In genomic region chr6:166317261-166318212, GRCh38 we compare ENCODE assay signal across 27 cellular contexts. TPM values are rescaled to one million over a fixed set of nuclear protein-coding genes. Genes with fewer than 3 reads are reported as not detected.
A peak's percentile ranks its signal among the peaks of the same experiment; 100 is the strongest.
DNase-seq lines count a peak whose midpoint lies in the region; ATAC-seq, FAIRE-seq and TF ChIP-seq lines count a peak whose summit lies in the region.
"Had no signal": no experiment of that assay in that cellular context is flagged by ENCODE, and none has a peak within 500 bp of the region (broad histone marks: within the 10 kb centered on the region; RNA-seq: fewer than 3 reads in every experiment).

No MANE protein-coding gene starts in this region.

- H3K9me3 Mint-ChIP-seq in nephron progenitor cell = no peaks in the 10 kb centered on the region
- H3K9me3 Mint-ChIP-seq: activated T-helper 17 cell treated with anti-CD3 and anti-CD28 coated beads, Interleukin-2, amount 50 U/mL, for 72 hours had no signal

- no peaks in the 10 kb centered on the region for H3K23me2 ChIP-seq in H1 (ENCODE audit: low read depth, low read length)

- FAIRE-seq in H1 (lab: Jason Lieb, UNC) = no peak
- FAIRE-seq: islet of Langerhans, K562 had no signal

- DNase-seq in cardiac muscle cell (ENCODE audit: low read depth in 1 of 2, low spot score in 1 of 2) = no peak
- DNase-seq in left ventricle myocardium inferior = no peak
- no peak for DNase-seq in H1 (ENCODE audit: low read depth in 1 of 2, low spot score in 2 of 2)
- no peak for DNase-seq in nephron progenitor cell
- no peak for DNase-seq in upper lobe of right lung
- no peak for DNase-seq in colonic mucosa
- DNase-seq in A172 (ENCODE audit: low spot score) = no peak
- no peak for DNase-seq in NCI-H1048 (lab: John Stamatoyannopoulos, UW)
- DNase-seq: activated naive CD4-positive, alpha-beta T cell treated with anti-CD3 and anti-CD28 coated beads, Interleukin-2, amount 50 U/mL, for 16 hours; amniotic stem cell; effector CD4-positive, alpha-beta T cell; glutamatergic neuron; NCI-H1105 treated with DMSO at 0.1 percent for 48 hours; NCI-H2081 treated with DMSO at 0.1 percent for 48 hours; psoas muscle; T1000; WERI-Rb-1 had no signal

- no peak overlapping the region for H2BK15ac ChIP-seq in H1 (ENCODE audit: low read length)

- H3K36me3 Mint-ChIP-seq in nephron progenitor cell (ENCODE audit: low read depth) = peaks cover 8% of the 10 kb centered on the region

- no peak overlapping the region for H2AK5ac ChIP-seq in H1 (ENCODE audit: low read depth, low read length)

- no peak overlapping the region for H2BK120ac ChIP-seq in H1 (replicated peaks; ENCODE audit: low read depth, low read length)

- H3K9me3 ChIP-seq in cardiac muscle cell (ENCODE audit: low read depth) (no peaks in the 10 kb centered on the region), left ventricle myocardium inferior (replicated peaks) (no peaks in the 10 kb centered on the region), H1 (ENCODE audit: insufficient read depth in 2 of 2, low read depth in 1 of 2, low read length in 1 of 2) (no peaks in the 10 kb centered on the region), upper lobe of right lung (no peaks in the 10 kb centered on the region), colonic mucosa (no peaks in the 10 kb centered on the region)
- H3K9me3 ChIP-seq: BLaER1 treated with 17β-estradiol and CSF1 and Interleukin-3, amounts not matched to agents 10 nM and 100 nM; psoas muscle; tibial nerve had no signal

- H3K56ac ChIP-seq in H1 (replicated peaks; ENCODE audit: insufficient read length, low read depth, low read length) = no peak overlapping the region

- intact Hi-C loops in left ventricle myocardium inferior (cut with micrococcal nuclease) (loop anchor here (10.0 kb wide), 1 partner anchor 87 kb away; no protein-coding TSS in a partner anchor), upper lobe of right lung (cut with DNase I) (no loop called here), colonic mucosa (cut with DNase I) (no loop called here)

- no peak for TF ChIP-seq POLR2A in H1 (IDR thresholded peaks at IDR 0.05; ENCODE audit: control extremely low read depth in 1 of 2, low read depth in 2 of 2, low read length in 2 of 2)

- no peak overlapping the region for H4K91ac ChIP-seq in H1 (replicated peaks; ENCODE audit: insufficient read length, low read length)

- no peak overlapping the region for H3K4ac ChIP-seq in H1 (replicated peaks; ENCODE audit: insufficient read length, low read depth, low read length)

- no peaks in the 10 kb centered on the region; the same call in 1 of the 2 replicates for H3K79me1 ChIP-seq in H1 (ENCODE audit: low read depth, low read length)

- no peak overlapping the region for H2BK20ac ChIP-seq in H1 (ENCODE audit: low read length)

- H2BK12ac ChIP-seq in H1 (ENCODE audit: low read depth, low read length) = 0 out of 2 replicates have a peak overlapping the region, but pooled peaks have one; percentile 27

- H3K4me2 ChIP-seq in H1 (ENCODE audit: insufficient read depth in 1 of 2, low read depth in 2 of 2, low read length in 2 of 2) = no peak overlapping the region
- H3K4me2 ChIP-seq: BLaER1 treated with 17β-estradiol and CSF1 and Interleukin-3, amounts not matched to agents 10 nM and 100 nM had no signal

- H4K8ac ChIP-seq in H1 (ENCODE audit: extremely low read depth, insufficient read depth, low read length) = peak overlapping the region; percentile 51; the same call in 1 of the 2 replicates

- CTCF ChIA-PET in H1 (lab: Charles Lee; ENCODE audit: partially characterized antibody) = interaction anchor here (0.6 to 4.0 kb wide), 11 partner anchors 7 to 144 kb away, joined by 3 to 27 read pairs (median 5); no protein-coding TSS in a partner anchor

- no peak overlapping the region for H3K14ac ChIP-seq in H1 (ENCODE audit: insufficient read length)

- no peak for TF ChIP-seq EP300 in H1 (IDR thresholded peaks at IDR 0.05; ENCODE audit: borderline replicate concordance in 1 of 2, low read depth in 2 of 2, low read length in 2 of 2)

- peaks cover 18% of the 10 kb centered on the region for H3K4me1 Mint-ChIP-seq in nephron progenitor cell
- H3K4me1 Mint-ChIP-seq: activated T-helper 17 cell treated with anti-CD3 and anti-CD28 coated beads, Interleukin-2, amount 50 U/mL, for 72 hours had no signal

- WGBS in H1 (ENCODE audit: extremely low coverage in 1 of 2, insufficient coverage in 1 of 2, insufficient read length in 1 of 2, insufficient replicate concordance in 2 of 2, low coverage in 1 of 2, low lambda C conversion rate in 2 of 2, missing lambda C conversion rate in 1 of 2), 2 experiments = 91% methylated on average over 19 of the region's 19 CpGs; no CpG with 5 or more reads in 1 of the 2 experiments

- no peaks in the 10 kb centered on the region for H3K36me3 ChIP-seq in cardiac muscle cell
- peaks cover 26% of the 10 kb centered on the region for H3K36me3 ChIP-seq in left ventricle myocardium inferior
- peaks cover 0 to 14% (median 0%) of the 10 kb centered on the region in 4 experiments; a peak in 2 of 8 replicates for H3K36me3 ChIP-seq in H1 (ENCODE audit: control insufficient read depth in 2 of 4, insufficient read depth in 4 of 4, low read length in 3 of 4)
- H3K36me3 ChIP-seq in upper lobe of right lung = peaks cover 31% of the 10 kb centered on the region
- no peaks in the 10 kb centered on the region for H3K36me3 ChIP-seq in colonic mucosa

- peak; percentile 12 for ATAC-seq in upper lobe of right lung
- ATAC-seq: activated T-helper 17 cell treated with anti-CD3 and anti-CD28 coated beads, Interleukin-2, amount 50 U/mL, for 72 hours had no signal

- no peak overlapping the region for H3K18ac ChIP-seq in H1 (ENCODE audit: extremely low read depth, low read length)

- no peak overlapping the region for H2AFZ ChIP-seq in H1 (ENCODE audit: low read length)

- H3K4me1 ChIP-seq in cardiac muscle cell (ENCODE audit: low read depth) (no peaks in the 10 kb centered on the region), left ventricle myocardium inferior (peaks cover 5% of the 10 kb centered on the region), H1 (replicated peaks in 1 of 4; ENCODE audit: control insufficient read depth in 3 of 4, insufficient read depth in 4 of 4, low read length in 3 of 4) (0 out of 7 replicates have a peak, but pooled peaks cover 0 to 2% (median 0%) of the 10 kb centered on the region in 4 experiments), upper lobe of right lung (no peaks in the 10 kb centered on the region), colonic mucosa (no peaks in the 10 kb centered on the region)
- H3K4me1 ChIP-seq: psoas muscle, tibial nerve had no signal

- peak overlapping the region; percentile 24 for H3K27ac Mint-ChIP-seq in nephron progenitor cell
- H3K27ac Mint-ChIP-seq: activated T-helper 17 cell treated with anti-CD3 and anti-CD28 coated beads, Interleukin-2, amount 50 U/mL, for 72 hours had no signal

- H2BK5ac ChIP-seq in H1 (ENCODE audit: low read depth, low read length) = no peak overlapping the region

- H4K20me1 ChIP-seq in H1 (replicated peaks in 1 of 2; ENCODE audit: control insufficient read depth in 1 of 2, insufficient read depth in 2 of 2, low read length in 2 of 2) = no peaks in the 10 kb centered on the region

- TF ChIP-seq CTCF in cardiac muscle cell (IDR thresholded peaks at IDR 0.05; ENCODE audit: low read depth, low read length) (no peak), left ventricle myocardium inferior (IDR thresholded peaks at IDR 0.05; ENCODE audit: borderline replicate concordance) (no peak), H1 (IDR thresholded peaks at IDR 0.05; ENCODE audit: control extremely low read depth in 1 of 3, insufficient read depth in 1 of 3, low read depth in 1 of 3, low read length in 3 of 3) (no peak), nephron progenitor cell (IDR thresholded peaks at IDR 0.05) (no peak), upper lobe of right lung (IDR thresholded peaks at IDR 0.05) (no peak), colonic mucosa (IDR thresholded peaks at IDR 0.05) (no peak)

- H3K9ac ChIP-seq in H1 (replicated peaks in 1 of 4; ENCODE audit: extremely low read depth in 1 of 4, low read depth in 3 of 4, low read length in 3 of 4) (no peak overlapping the region), colonic mucosa (ENCODE audit: low read depth in 2 of 2, low read length in 2 of 2) (no peak overlapping the region)
- H3K9ac ChIP-seq: BLaER1 treated with 17β-estradiol and CSF1 and Interleukin-3, amounts not matched to agents 10 nM and 100 nM had no signal

- POLR2A ChIA-PET in H1 (lab: Charles Lee; ENCODE audit: partially characterized antibody) = interaction anchor here (0.7 to 1.7 kb wide), 7 partner anchors 8 to 1585 kb away, joined by 3 to 6 read pairs (median 3); partner anchors contain the start of gene PRR18

- no peak overlapping the region for H3K23ac ChIP-seq in H1 (ENCODE audit: insufficient read length)

- no peaks in the 10 kb centered on the region for H3K79me2 ChIP-seq in H1 (ENCODE audit: control insufficient read depth in 1 of 2, insufficient read depth in 2 of 2, low read length in 2 of 2)

- H3K27ac ChIP-seq in cardiac muscle cell (peak overlapping the region; percentile 43), left ventricle myocardium inferior (replicated peaks) (no peak overlapping the region), H1 (ENCODE audit: low read depth, low read length) (no peak overlapping the region), upper lobe of right lung (no peak overlapping the region), colonic mucosa (no peak overlapping the region)
- H3K27ac ChIP-seq: BLaER1 treated with 17β-estradiol and CSF1 and Interleukin-3, amounts not matched to agents 10 nM and 100 nM; psoas muscle; tibial nerve; WERI-Rb-1 had no signal

- no peak for TF ChIP-seq RAD21 in H1 (IDR thresholded peaks at IDR 0.05 in 1 of 2, conservative IDR thresholded peaks at IDR 0.05 in 1 of 2; ENCODE audit: low read depth in 2 of 2, low read length in 2 of 2)

- no peak overlapping the region for H3K4me3 Mint-ChIP-seq in nephron progenitor cell
- H3K4me3 Mint-ChIP-seq: activated T-helper 17 cell treated with anti-CD3 and anti-CD28 coated beads, Interleukin-2, amount 50 U/mL, for 72 hours had no signal

- H4K5ac ChIP-seq in H1 (ENCODE audit: insufficient read length, low read depth, low read length) = no peak overlapping the region

- H3K27me3 ChIP-seq in cardiac muscle cell (no peaks in the 10 kb centered on the region), left ventricle myocardium inferior (ENCODE audit: low read depth) (no peaks in the 10 kb centered on the region), H1 (replicated peaks in 1 of 4; ENCODE audit: control insufficient read depth in 3 of 4, extremely low read depth in 1 of 4, insufficient read depth in 3 of 4, low read length in 3 of 4) (no peaks in the 10 kb centered on the region), upper lobe of right lung (no peaks in the 10 kb centered on the region), colonic mucosa (no peaks in the 10 kb centered on the region)
- H3K27me3 ChIP-seq: BLaER1 treated with 17β-estradiol and CSF1 and Interleukin-3, amounts not matched to agents 10 nM and 100 nM; tibial nerve had no signal

- H3K27me3 Mint-ChIP-seq in nephron progenitor cell (ENCODE audit: low read depth, poor library complexity) = peaks cover 6% of the 10 kb centered on the region
- H3K27me3 Mint-ChIP-seq: activated T-helper 17 cell treated with anti-CD3 and anti-CD28 coated beads, Interleukin-2, amount 50 U/mL, for 72 hours had no signal

- H3K4me3 ChIP-seq in cardiac muscle cell (no peak overlapping the region), left ventricle myocardium inferior (no peak overlapping the region), H1 (ENCODE audit: extremely low read depth in 1 of 4, insufficient read depth in 2 of 4, low read depth in 3 of 4, low read length in 4 of 4) (no peak overlapping the region), upper lobe of right lung (no peak overlapping the region), colonic mucosa (no peak overlapping the region)
- H3K4me3 ChIP-seq: BLaER1 treated with 17β-estradiol and CSF1 and Interleukin-3, amounts not matched to agents 10 nM and 100 nM; K562; psoas muscle; tibial nerve had no signal

RNA-seq across cellular contexts. Expression of gene PRR18, which starts 9.3 kb away (rescaled TPM):
- total RNA-seq in cardiac muscle cell (0.12 and 0.92 TPM in 2 replicates), left ventricle myocardium inferior (not detected), upper lobe of right lung (not detected), colonic mucosa (not detected)
- polyA plus RNA-seq in cardiac muscle cell (0.33 TPM in 1 of 2 replicates, not detected in the other), H1 (2011; rRNA removed) (0.08 and 0.16 TPM in 2 replicates)
- total RNA-seq in H1 (2021; fragmentation: NEBNext Ultra II Directional; extraction: Animal tissue kit (Norgen Biotek cat#: 25700)) = 0.19 and 0.23 TPM in 2 replicates
- 0.13 TPM for polyA plus RNA-seq in H1 (2011; cell fraction: cytosol; rRNA removed)
- polyA plus RNA-seq in H1 (2011; cell fraction: nucleus; rRNA removed) = 0.17 TPM
- 0.11 to 0.25 TPM (median 0.18 TPM) in 3 of 4 replicates, not detected in the other for polyA plus RNA-seq in H1 (2012, experiment 1 of 2)
- 0.12 TPM for polyA plus RNA-seq in H1 (2012, experiment 2 of 2)
- 0.18 TPM for polyA plus RNA-seq in H1 (2013, experiment 1 of 2)
- 0.26 TPM for polyA plus RNA-seq in H1 (2013, experiment 2 of 2)
- polyA minus RNA-seq in H1 (2011; rRNA and poly(A)+ RNA removed) = 0.09 and 0.10 TPM in 2 replicates
- polyA minus RNA-seq in H1 (2011; cell fraction: cytosol; rRNA and poly(A)+ RNA removed) = 2.0 TPM
- 0.80 TPM for polyA minus RNA-seq in H1 (2011; cell fraction: nucleus; rRNA and poly(A)+ RNA removed)
- 0.14 and 0.24 TPM in 2 replicates for total RNA-seq in A172 (2014; rRNA removed; shearing (Covaris generic))
- total RNA-seq: activated T-helper 17 cell treated with anti-CD3 and anti-CD28 coated beads, Interleukin-2, amount 50 U/mL, for 72 hours; epithelial cell of proximal tubule; HT-29; K562; lower leg skin; mononuclear cell; psoas muscle had no signal
- polyA plus RNA-seq: AG04450, K562 had no signal

RNA-seq across cellular contexts. Expression of gene SFT2D1, which starts 24.8 kb away (rescaled TPM):
- 26.5 and 36.4 TPM in 2 replicates for total RNA-seq in cardiac muscle cell
- polyA plus RNA-seq in cardiac muscle cell = 63.3 and 63.7 TPM in 2 replicates
- 19.3 TPM for total RNA-seq in left ventricle myocardium inferior
- 50.6 and 52.3 TPM in 2 replicates for total RNA-seq in H1 (2021; fragmentation: NEBNext Ultra II Directional; extraction: Animal tissue kit (Norgen Biotek cat#: 25700))
- polyA plus RNA-seq in H1 (2011; rRNA removed) = 67.8 and 76.1 TPM in 2 replicates
- polyA plus RNA-seq in H1 (2011; cell fraction: cytosol; rRNA removed) = 63.0 TPM
- 23.3 TPM for polyA plus RNA-seq in H1 (2011; cell fraction: nucleus; rRNA removed)
- 41.5 to 56.7 TPM (median 45.1 TPM) in 4 replicates for polyA plus RNA-seq in H1 (2012, experiment 1 of 2)
- 31.3 TPM for polyA plus RNA-seq in H1 (2012, experiment 2 of 2)
- polyA plus RNA-seq in H1 (2013, experiment 1 of 2) = 81.1 TPM
- polyA plus RNA-seq in H1 (2013, experiment 2 of 2) = 100 TPM
- polyA minus RNA-seq in H1 (2011; rRNA and poly(A)+ RNA removed) = 27.1 and 29.1 TPM in 2 replicates
- 12.5 TPM for polyA minus RNA-seq in H1 (2011; cell fraction: cytosol; rRNA and poly(A)+ RNA removed)
- polyA minus RNA-seq in H1 (2011; cell fraction: nucleus; rRNA and poly(A)+ RNA removed) = 30.6 TPM
- total RNA-seq in upper lobe of right lung = 49.7 TPM
- 10 to 100 TPM; 65.0 to 73.3 TPM for total RNA-seq in colonic mucosa
- total RNA-seq in A172 (2014; rRNA removed; shearing (Covaris generic)) = 41.8 and 60.3 TPM in 2 replicates
